8 cellular contexts compared by ENCODE assay signal in the genomic region with DNA sequence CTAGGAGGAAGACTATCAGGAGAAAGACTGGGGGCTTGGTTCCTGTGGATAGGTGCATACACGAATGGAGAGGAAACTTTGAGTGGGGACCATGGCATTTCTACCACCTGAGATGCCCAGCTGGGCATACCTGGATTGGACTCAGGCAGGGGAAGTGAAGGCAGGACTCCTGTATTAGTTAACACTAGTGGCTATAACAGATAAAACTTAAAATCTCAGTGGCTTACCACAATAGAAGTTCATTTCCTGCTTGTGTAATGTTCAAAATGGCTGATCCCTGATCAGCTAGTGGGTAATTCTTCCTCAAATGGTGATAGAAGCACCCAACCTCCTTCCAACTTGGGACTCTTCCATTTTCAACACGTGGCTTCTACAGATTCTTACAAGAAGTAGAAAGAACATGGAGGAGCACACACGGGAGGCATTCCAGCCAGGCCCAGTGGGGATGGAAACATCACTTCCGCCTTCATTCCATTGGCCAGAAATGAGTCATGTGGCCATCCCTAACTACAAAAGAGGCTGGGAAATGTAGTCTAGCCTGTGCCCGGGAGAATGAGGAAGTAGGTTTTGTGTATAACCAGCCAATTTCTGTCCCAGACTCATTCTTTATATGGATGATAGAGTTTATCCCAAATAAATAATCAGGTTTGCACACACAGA.
A peak's percentile ranks its signal among the peaks of the same experiment; 100 is the strongest.
DNase-seq lines count a peak whose midpoint lies in the region; ATAC-seq, FAIRE-seq and TF ChIP-seq lines count a peak whose summit lies in the region.

No MANE protein-coding gene starts in this region.

- no peak for TF ChIP-seq CTCF in GM12878 (IDR thresholded peaks at IDR 0.05 in 2 of 3, conservative IDR thresholded peaks at IDR 0.05 in 1 of 3; ENCODE audit: control insufficient read depth in 2 of 3, extremely low read depth in 1 of 3, insufficient read depth in 1 of 3, low read depth in 3 of 3, low read length in 3 of 3)
- no peak for TF ChIP-seq CTCF in esophagus muscularis mucosa (IDR thresholded peaks at IDR 0.05)

- SMC1A ChIA-PET in GM12878 (lab: Charles Lee; ENCODE audit: uncharacterized antibody, unreplicated experiment): interaction anchor here (1.2 to 1.7 kb wide), 5 partner anchors 56 to 460 kb away, joined by 4 to 11 read pairs (median 5); no protein-coding TSS in a partner anchor

- DNase-seq in Ammon's horn (ENCODE audit: low spot score): peak; percentile 92
- peak; percentile 12 for DNase-seq in NCI-H526 treated with DMSO at 0.1 percent for 48 hours (lab: John Stamatoyannopoulos, UW)
- peak; percentile 82 for DNase-seq in GM12878 (ENCODE audit: low read depth, low spot score)
- peak; percentile 13 to 34 for DNase-seq in left colon
- DNase-seq in esophagus muscularis mucosa (ENCODE audit: extremely low spot score): no peak
- DNase-seq in NCI-H1105 (lab: John Stamatoyannopoulos, UW): no peak

- H3K36me3 ChIP-seq in GM12878 (ENCODE audit: control insufficient read depth in 2 of 2, insufficient read depth in 2 of 2, low read length in 1 of 2) (no peaks in the 10 kb centered on the region), esophagus muscularis mucosa (no peaks in the 10 kb centered on the region)

- WGBS in GM12878 (ENCODE audit: insufficient coverage, insufficient replicate concordance, low lambda C conversion rate, missing lambda C conversion rate): 28% methylated on average over 5 of the region's 5 CpGs
- 66% methylated on average over 5 of the region's 5 CpGs for WGBS in esophagus muscularis mucosa

- no peak for TF ChIP-seq POLR2A in GM12878 (IDR thresholded peaks at IDR 0.05; ENCODE audit: low read depth, low read length)
- no peak for TF ChIP-seq POLR2A in esophagus muscularis mucosa (IDR thresholded peaks at IDR 0.05; ENCODE audit: low read depth)

- H3K9me3 ChIP-seq in GM12878 (replicated peaks; ENCODE audit: control insufficient read depth, insufficient read depth, low read length): peaks cover 3% of the 10 kb centered on the region; the same call in 2 of the 3 replicates
- H3K9me3 ChIP-seq in esophagus muscularis mucosa: no peaks in the 10 kb centered on the region

- H3K4me3 ChIP-seq in GM12878 (peak overlapping the region; percentile 63), esophagus muscularis mucosa (no peak overlapping the region)

- H3K27ac ChIP-seq in GM12878 (ENCODE audit: control insufficient read depth, insufficient read depth) (peak overlapping the region; percentile 50; the same call in 1 of the 2 replicates), esophagus muscularis mucosa (replicated peaks in 1 of 4) (no peak overlapping the region)

- H2AFZ ChIP-seq in GM12878 (ENCODE audit: control insufficient read depth, low read depth, low read length): peak overlapping the region; percentile 96

- CTCF ChIA-PET in GM12878 (lab: Yijun Ruan, JAX): interaction anchor here (0.6 to 2.2 kb wide), 14 partner anchors 8 to 734 kb away, joined by 3 to 29 read pairs (median 4); no protein-coding TSS in a partner anchor

- RAD21 ChIA-PET in GM12878 (lab: Charles Lee; ENCODE audit: unreplicated experiment): interaction anchor here (0.7 to 1.4 kb wide), 8 partner anchors 9 to 392 kb away, joined by 3 to 5 read pairs (median 4); no protein-coding TSS in a partner anchor

- FAIRE-seq in GM12878 (lab: Jason Lieb, UNC): peak; percentile 85

- TF ChIP-seq EP300 in GM12878 (IDR thresholded peaks at IDR 0.05; ENCODE audit: borderline replicate concordance in 1 of 2, control insufficient read depth in 1 of 2, low read depth in 2 of 2, low read length in 2 of 2) (no peak), esophagus muscularis mucosa (IDR thresholded peaks at IDR 0.05) (no peak)

- intact Hi-C loops in GM12878 (cut with micrococcal nuclease; ENCODE audit: unreplicated experiment) (no loop called here), left colon (cut with DNase I, micrococcal nuclease) (no loop called here), esophagus muscularis mucosa (cut with DNase I) (no loop called here)

- in situ Hi-C loops in GM12878 (cut with MboI): no loop called here

- POLR2A ChIA-PET in GM12878 (lab: Charles Lee): no interaction called here

- peak overlapping the region; percentile 19; the same call in 1 of the 2 replicates for H3K9ac ChIP-seq in GM12878 (ENCODE audit: control insufficient read depth, insufficient read depth, low read length)

- no peaks in the 10 kb centered on the region for H4K20me1 ChIP-seq in GM12878 (ENCODE audit: control insufficient read depth, insufficient read depth)

- H3K4me2 ChIP-seq in GM12878 (ENCODE audit: control insufficient read depth, insufficient read depth): peak overlapping the region; percentile 71

- no peaks in the 10 kb centered on the region for H3K79me2 ChIP-seq in GM12878 (ENCODE audit: control insufficient read depth, insufficient read depth, low read length)

- H3K4me1 ChIP-seq in GM12878 (ENCODE audit: control insufficient read depth, insufficient read depth, low read length) (peaks cover 3% of the 10 kb centered on the region; the same call in 1 of the 2 replicates), esophagus muscularis mucosa (peaks cover 0 to 7% (median 2%) of the 10 kb centered on the region in 4 donors)

- BruUV-seq in GM12878 (replicated peaks; lab: Mats Ljungman, UMichigan): TSS peak; percentile 96

- ATAC-seq in GM18502 (IDR thresholded peaks at IDR 0.05; ENCODE audit: poor library complexity, unreplicated experiment) (peak; percentile 99), HG03025 (IDR thresholded peaks at IDR 0.05; ENCODE audit: low FRiP score, unreplicated experiment) (peak; percentile 61), GM12878 (peak; percentile 99), left colon (peak; percentile 32)

- no peaks in the 10 kb centered on the region for H3K27me3 ChIP-seq in GM12878 (replicated peaks in 1 of 2; ENCODE audit: control insufficient read depth in 2 of 2, insufficient read depth in 2 of 2, low read length in 1 of 2)
- H3K27me3 ChIP-seq in esophagus muscularis mucosa: no peaks in the 10 kb centered on the region

- no peak for TF ChIP-seq RAD21 in GM12878 (IDR thresholded peaks at IDR 0.05; ENCODE audit: insufficient read depth, low read depth, low read length)

TF ChIP-seq in GM12878, 131 proteins besides CTCF, POLR2A, EP300 and RAD21 (continues in another document):
- TF ChIP-seq NR2C2 (IDR thresholded peaks at IDR 0.05; ENCODE audit: borderline replicate concordance, control insufficient read depth, insufficient read length, low read depth) (no peak), RFX5 (IDR thresholded peaks at IDR 0.05; ENCODE audit: low read depth, low read length) (no peak), NR2C1 (IDR thresholded peaks at IDR 0.05) (no peak), IRF4 (IDR thresholded peaks at IDR 0.05; ENCODE audit: low read depth, low read length) (no peak), ZNF217 (IDR thresholded peaks at IDR 0.05) (no peak), NFYA (IDR thresholded peaks at IDR 0.05; ENCODE audit: borderline replicate concordance, low read depth, low read length) (no peak; the same call in 1 of the 2 replicates), RBBP5 (conservative IDR thresholded peaks at IDR 0.05) (no peak), MEF2B (IDR thresholded peaks at IDR 0.05; ENCODE audit: partially characterized antibody, poor library complexity, severe bottlenecking) (no peak), BRCA1 (IDR thresholded peaks at IDR 0.05; ENCODE audit: low read depth, low read length) (no peak), SPI1 (IDR thresholded peaks at IDR 0.05; ENCODE audit: borderline replicate concordance, insufficient read depth, low read depth, low read length) (peak; percentile 71)
- TF ChIP-seq, protein P1, sequence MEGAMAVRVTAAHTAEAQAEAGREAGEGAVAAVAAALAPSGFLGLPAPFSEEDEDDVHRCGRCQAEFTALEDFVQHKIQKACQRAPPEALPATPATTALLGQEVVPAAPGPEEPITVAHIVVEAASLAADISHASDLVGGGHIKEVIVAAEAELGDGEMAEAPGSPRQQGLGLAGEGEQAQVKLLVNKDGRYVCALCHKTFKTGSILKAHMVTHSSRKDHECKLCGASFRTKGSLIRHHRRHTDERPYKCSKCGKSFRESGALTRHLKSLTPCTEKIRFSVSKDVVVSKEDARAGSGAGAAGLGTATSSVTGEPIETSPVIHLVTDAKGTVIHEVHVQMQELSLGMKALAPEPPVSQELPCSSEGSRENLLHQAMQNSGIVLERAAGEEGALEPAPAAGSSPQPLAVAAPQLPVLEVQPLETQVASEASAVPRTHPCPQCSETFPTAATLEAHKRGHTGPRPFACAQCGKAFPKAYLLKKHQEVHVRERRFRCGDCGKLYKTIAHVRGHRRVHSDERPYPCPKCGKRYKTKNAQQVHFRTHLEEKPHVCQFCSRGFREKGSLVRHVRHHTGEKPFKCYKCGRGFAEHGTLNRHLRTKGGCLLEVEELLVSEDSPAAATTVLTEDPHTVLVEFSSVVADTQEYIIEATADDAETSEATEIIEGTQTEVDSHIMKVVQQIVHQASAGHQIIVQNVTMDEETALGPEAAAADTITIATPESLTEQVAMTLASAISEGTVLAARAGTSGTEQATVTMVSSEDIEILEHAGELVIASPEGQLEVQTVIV (IDR thresholded peaks at IDR 0.05; ENCODE audit: borderline replicate concordance, partially characterized antibody): no peak
- TF ChIP-seq, protein P2, sequence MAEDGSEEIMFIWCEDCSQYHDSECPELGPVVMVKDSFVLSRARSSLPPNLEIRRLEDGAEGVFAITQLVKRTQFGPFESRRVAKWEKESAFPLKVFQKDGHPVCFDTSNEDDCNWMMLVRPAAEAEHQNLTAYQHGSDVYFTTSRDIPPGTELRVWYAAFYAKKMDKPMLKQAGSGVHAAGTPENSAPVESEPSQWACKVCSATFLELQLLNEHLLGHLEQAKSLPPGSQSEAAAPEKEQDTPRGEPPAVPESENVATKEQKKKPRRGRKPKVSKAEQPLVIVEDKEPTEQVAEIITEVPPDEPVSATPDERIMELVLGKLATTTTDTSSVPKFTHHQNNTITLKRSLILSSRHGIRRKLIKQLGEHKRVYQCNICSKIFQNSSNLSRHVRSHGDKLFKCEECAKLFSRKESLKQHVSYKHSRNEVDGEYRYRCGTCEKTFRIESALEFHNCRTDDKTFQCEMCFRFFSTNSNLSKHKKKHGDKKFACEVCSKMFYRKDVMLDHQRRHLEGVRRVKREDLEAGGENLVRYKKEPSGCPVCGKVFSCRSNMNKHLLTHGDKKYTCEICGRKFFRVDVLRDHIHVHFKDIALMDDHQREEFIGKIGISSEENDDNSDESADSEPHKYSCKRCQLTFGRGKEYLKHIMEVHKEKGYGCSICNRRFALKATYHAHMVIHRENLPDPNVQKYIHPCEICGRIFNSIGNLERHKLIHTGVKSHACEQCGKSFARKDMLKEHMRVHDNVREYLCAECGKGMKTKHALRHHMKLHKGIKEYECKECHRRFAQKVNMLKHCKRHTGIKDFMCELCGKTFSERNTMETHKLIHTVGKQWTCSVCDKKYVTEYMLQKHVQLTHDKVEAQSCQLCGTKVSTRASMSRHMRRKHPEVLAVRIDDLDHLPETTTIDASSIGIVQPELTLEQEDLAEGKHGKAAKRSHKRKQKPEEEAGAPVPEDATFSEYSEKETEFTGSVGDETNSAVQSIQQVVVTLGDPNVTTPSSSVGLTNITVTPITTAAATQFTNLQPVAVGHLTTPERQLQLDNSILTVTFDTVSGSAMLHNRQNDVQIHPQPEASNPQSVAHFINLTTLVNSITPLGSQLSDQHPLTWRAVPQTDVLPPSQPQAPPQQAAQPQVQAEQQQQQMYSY (CRISPR knock-in tag; IDR thresholded peaks at IDR 0.05): no peak

Comparison
In these comparisons a context has a peak if more than half of its experiments do, and no peak if none do; other contexts are left out.
1. DNase-seq: peak in Ammon's horn (single experiment), NCI-H526 treated with DMSO at 0.1 percent for 48 hours (single experiment), GM12878 (single experiment) and left colon (2 of 2); none in esophagus muscularis mucosa (single experiment) and NCI-H1105 (single experiment).
2. ATAC-seq: peak in every context shown above with its lines; median percentile 99 in GM18502; 99 in GM12878; 61 in HG03025; 32 in left colon.